ENCODE assay signal across 9 cellular contexts in genomic region chr6:33958208-33958862, GRCh38.
DNase-seq lines count a peak whose midpoint lies in the region; ATAC-seq and TF ChIP-seq lines count a peak whose summit lies in the region.
"Had no signal": no experiment of that assay in that cellular context is flagged by ENCODE, and none has a peak within 500 bp of the region (broad histone marks: within the 10 kb centered on the region; RNA-seq: fewer than 3 reads in every experiment).

No MANE protein-coding gene starts in this region.

- H3K4me2 ChIP-seq in OCI-LY3 (ENCODE audit: low read length): no peak overlapping the region

- POLR2A ChIA-PET in CD4-positive, alpha-beta T cell (lab: Charles Lee): interaction anchor here (1.6 kb wide), 1 partner anchor 9 kb away, joined by 4 read pairs; no protein-coding TSS in a partner anchor
- POLR2A ChIA-PET in naive thymus-derived CD8-positive, alpha-beta T cell (lab: Charles Lee): no interaction called here

- H3K36me3 Mint-ChIP-seq in CD4-positive, alpha-beta T cell (ENCODE audit: low read depth): no peaks in the 10 kb centered on the region
- H3K36me3 Mint-ChIP-seq in naive thymus-derived CD8-positive, alpha-beta T cell: no peaks in the 10 kb centered on the region
- H3K36me3 Mint-ChIP-seq: T-cell had no signal

- H3K9me3 ChIP-seq in CD4-positive, alpha-beta T cell (ENCODE audit: control insufficient read depth, low read length): no peaks in the 10 kb centered on the region
- no peaks in the 10 kb centered on the region for H3K9me3 ChIP-seq in OCI-LY3 (ENCODE audit: insufficient read depth, low read length)

- no peak for ATAC-seq in CD4-positive, alpha-beta T cell (ENCODE audit: poor library complexity)
- no peak for ATAC-seq in HG02981 (IDR thresholded peaks at IDR 0.05; ENCODE audit: unreplicated experiment)
- ATAC-seq in naive thymus-derived CD8-positive, alpha-beta T cell: no peak
- ATAC-seq in GM18502 (IDR thresholded peaks at IDR 0.05; ENCODE audit: poor library complexity, unreplicated experiment): no peak

- no peaks in the 10 kb centered on the region for H4K20me1 ChIP-seq in OCI-LY3 (ENCODE audit: insufficient read depth, low read length)

- H3K4me1 ChIP-seq in OCI-LY3 (ENCODE audit: low read length): no peaks in the 10 kb centered on the region; the same call in 1 of the 2 replicates

- H3K27me3 ChIP-seq in CD4-positive, alpha-beta T cell (ENCODE audit: control insufficient read depth, insufficient read depth, low read length): no peaks in the 10 kb centered on the region
- no peaks in the 10 kb centered on the region for H3K27me3 ChIP-seq in OCI-LY3 (ENCODE audit: low read depth, low read length)

- H3K4me3 ChIP-seq in OCI-LY3 (ENCODE audit: low read length): no peak overlapping the region

- no peaks in the 10 kb centered on the region for H3K79me2 ChIP-seq in OCI-LY3 (ENCODE audit: low read length)

- DNase-seq in CD4-positive, alpha-beta T cell: no peak
- DNase-seq in GM10266 (ENCODE audit: extremely low spot score): no peak
- DNase-seq in iPS-NIHi11 (ENCODE audit: low spot score): peak; percentile 74
- no peak for DNase-seq in NCI-H2107 treated with DMSO at 0.1 percent for 48 hours (lab: John Stamatoyannopoulos, UW; ENCODE audit: unreplicated experiment)
- no peak for DNase-seq in naive thymus-derived CD8-positive, alpha-beta T cell
- DNase-seq: T-cell had no signal

- H3K27ac ChIP-seq in CD4-positive, alpha-beta T cell (ENCODE audit: low read depth, low read length): no peak overlapping the region
- H3K27ac ChIP-seq in OCI-LY3 (ENCODE audit: low read length): no peak overlapping the region

- H3K9ac ChIP-seq in OCI-LY3 (ENCODE audit: low read length): no peak overlapping the region

- H3K36me3 ChIP-seq in OCI-LY3 (replicated peaks; ENCODE audit: low read depth, low read length): no peaks in the 10 kb centered on the region

- peaks cover 5% of the 10 kb centered on the region for H3K4me1 Mint-ChIP-seq in CD4-positive, alpha-beta T cell (ENCODE audit: low read depth)
- peaks cover 0 to 14% (median 8%) of the 10 kb centered on the region in 4 donors for H3K4me1 Mint-ChIP-seq in naive thymus-derived CD8-positive, alpha-beta T cell

- intact Hi-C loops in CD4-positive, alpha-beta T cell (cut with DNase I, micrococcal nuclease): loop anchor here in 1 of 2 experiments (10.0 kb wide), 1 partner anchor 54 kb away; no protein-coding TSS in a partner anchor

- H3K9me3 Mint-ChIP-seq in CD4-positive, alpha-beta T cell: no peaks in the 10 kb centered on the region
- H3K9me3 Mint-ChIP-seq in naive thymus-derived CD8-positive, alpha-beta T cell: peaks cover 0 to 1% (median 0%) of the 10 kb centered on the region in 9 donors
- H3K9me3 Mint-ChIP-seq: T-cell had no signal

- no peaks in the 10 kb centered on the region for H3K27me3 Mint-ChIP-seq in CD4-positive, alpha-beta T cell
- peaks cover 0 to 19% (median 2%) of the 10 kb centered on the region in 5 donors for H3K27me3 Mint-ChIP-seq in naive thymus-derived CD8-positive, alpha-beta T cell

- H3K27ac Mint-ChIP-seq in CD4-positive, alpha-beta T cell: no peak overlapping the region
- no peak overlapping the region for H3K27ac Mint-ChIP-seq in naive thymus-derived CD8-positive, alpha-beta T cell
- H3K27ac Mint-ChIP-seq: T-cell had no signal

- H2AFZ ChIP-seq in OCI-LY3 (ENCODE audit: low read depth, low read length): no peak overlapping the region

- TF ChIP-seq CTCF in CD4-positive, alpha-beta T cell (IDR thresholded peaks at IDR 0.05): peak; percentile 18
- peak; percentile 26 for TF ChIP-seq CTCF in GM10266 (IDR thresholded peaks at IDR 0.05; ENCODE audit: control insufficient read depth, insufficient read depth, low read depth, missing control alignments)
- TF ChIP-seq CTCF in OCI-LY3 (IDR thresholded peaks at IDR 0.05; ENCODE audit: low read depth, low read length): peak; percentile 51

- H3K4me3 Mint-ChIP-seq in CD4-positive, alpha-beta T cell: no peak overlapping the region
- H3K4me3 Mint-ChIP-seq in naive thymus-derived CD8-positive, alpha-beta T cell: no peak overlapping the region
- H3K4me3 Mint-ChIP-seq: T-cell had no signal

- CTCF ChIA-PET in CD4-positive, alpha-beta T cell (lab: Charles Lee): no interaction called here
